ENCODE assay signal across 3 cellular contexts in the genomic region with DNA sequence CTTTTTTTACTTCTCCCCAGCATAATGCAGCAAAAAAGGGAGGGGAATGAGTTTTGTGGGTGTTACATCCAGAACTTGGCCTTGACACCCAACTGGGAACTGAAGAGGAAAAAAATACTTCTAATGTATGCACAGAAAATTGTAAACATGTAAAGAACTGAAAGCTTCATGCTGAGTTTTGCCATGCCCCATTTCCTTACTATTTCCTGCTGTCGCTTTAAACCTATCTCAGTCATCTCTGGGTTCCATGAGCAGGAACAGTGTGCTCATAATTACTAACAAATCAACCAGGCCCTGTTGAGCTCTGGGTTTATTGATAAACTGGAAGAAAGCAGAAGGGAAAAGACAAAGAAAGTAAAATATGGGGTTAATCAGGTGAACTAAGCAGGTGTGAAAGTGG.
TF ChIP-seq lines count a peak whose summit lies in the region.

No MANE protein-coding gene starts in this region.

TF ChIP-seq in SK-N-SH, 30 proteins besides CTCF, POLR2A, EP300 and RAD21:
- no peak for TF ChIP-seq YY1 (IDR thresholded peaks at IDR 0.05; ENCODE audit: low read depth)
- TF ChIP-seq FOSL2 (IDR thresholded peaks at IDR 0.05; ENCODE audit: borderline replicate concordance, low read depth), result no peak
- TF ChIP-seq RCOR1 (IDR thresholded peaks at IDR 0.05; ENCODE audit: low read length), result no peak
- TF ChIP-seq TEAD4 (IDR thresholded peaks at IDR 0.05; ENCODE audit: borderline replicate concordance, insufficient read depth), result no peak
- no peak for TF ChIP-seq CHD2 (IDR thresholded peaks at IDR 0.05; ENCODE audit: low read length, partially characterized antibody)
- TF ChIP-seq SMC3 (IDR thresholded peaks at IDR 0.05; ENCODE audit: low read depth, low read length), result no peak
- no peak for TF ChIP-seq FOXJ3 (CRISPR knock-in tag; IDR thresholded peaks at IDR 0.05)
- TF ChIP-seq, protein P1, sequence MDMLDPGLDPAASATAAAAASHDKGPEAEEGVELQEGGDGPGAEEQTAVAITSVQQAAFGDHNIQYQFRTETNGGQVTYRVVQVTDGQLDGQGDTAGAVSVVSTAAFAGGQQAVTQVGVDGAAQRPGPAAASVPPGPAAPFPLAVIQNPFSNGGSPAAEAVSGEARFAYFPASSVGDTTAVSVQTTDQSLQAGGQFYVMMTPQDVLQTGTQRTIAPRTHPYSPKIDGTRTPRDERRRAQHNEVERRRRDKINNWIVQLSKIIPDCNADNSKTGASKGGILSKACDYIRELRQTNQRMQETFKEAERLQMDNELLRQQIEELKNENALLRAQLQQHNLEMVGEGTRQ (IDR thresholded peaks at IDR 0.05; ENCODE audit: borderline replicate concordance, low read depth, low read length), result no peak
- TF ChIP-seq GATA2 (CRISPR knock-in tag; IDR thresholded peaks at IDR 0.05), result peak; percentile 36; the same call in 1 of the 2 replicates

TF ChIP-seq in SK-N-SH treated with all-trans-retinoic acid at 6 μM for 48 hours, 23 proteins besides CTCF, POLR2A, EP300 and RAD21:
- TF ChIP-seq GLIS3 (CRISPR knock-in tag; IDR thresholded peaks at IDR 0.05), result no peak
- TF ChIP-seq CSDC2 (CRISPR knock-in tag; IDR thresholded peaks at IDR 0.05), result no peak
- TF ChIP-seq SNAI2 (CRISPR knock-in tag; IDR thresholded peaks at IDR 0.05), result no peak

TF ChIP-seq in H1, 55 proteins besides CTCF, POLR2A, EP300 and RAD21:
- TF ChIP-seq CBX5 (IDR thresholded peaks at IDR 0.05; ENCODE audit: low read depth, low read length) (no peak), SUZ12 (IDR thresholded peaks at IDR 0.05; ENCODE audit: low read length) (peak; percentile 10; the same call in 1 of the 2 replicates)
